Comparison of ENCODE assay signal across 1 cellular context in genomic region chrX:52995974-52996304, GRCh38.
TF ChIP-seq lines count a peak whose summit lies in the region.

No MANE protein-coding gene starts in this region.

TF ChIP-seq in SK-N-SH treated with all-trans-retinoic acid at 6 μM for 48 hours, 23 proteins besides CTCF, POLR2A, EP300 and RAD21 (continued from another document):
- TF ChIP-seq, protein P1, sequence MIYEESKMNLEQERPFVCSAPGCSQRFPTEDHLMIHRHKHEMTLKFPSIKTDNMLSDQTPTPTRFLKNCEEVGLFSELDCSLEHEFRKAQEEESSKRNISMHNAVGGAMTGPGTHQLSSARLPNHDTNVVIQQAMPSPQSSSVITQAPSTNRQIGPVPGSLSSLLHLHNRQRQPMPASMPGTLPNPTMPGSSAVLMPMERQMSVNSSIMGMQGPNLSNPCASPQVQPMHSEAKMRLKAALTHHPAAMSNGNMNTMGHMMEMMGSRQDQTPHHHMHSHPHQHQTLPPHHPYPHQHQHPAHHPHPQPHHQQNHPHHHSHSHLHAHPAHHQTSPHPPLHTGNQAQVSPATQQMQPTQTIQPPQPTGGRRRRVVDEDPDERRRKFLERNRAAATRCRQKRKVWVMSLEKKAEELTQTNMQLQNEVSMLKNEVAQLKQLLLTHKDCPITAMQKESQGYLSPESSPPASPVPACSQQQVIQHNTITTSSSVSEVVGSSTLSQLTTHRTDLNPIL (CRISPR knock-in tag; IDR thresholded peaks at IDR 0.05; ENCODE audit: low read depth) = no peak
- TF ChIP-seq CSDC2 (CRISPR knock-in tag; IDR thresholded peaks at IDR 0.05) (no peak), ZFP3 (CRISPR knock-in tag; IDR thresholded peaks at IDR 0.05) (no peak), ZC3H10 (CRISPR knock-in tag; IDR thresholded peaks at IDR 0.05) (no peak), ZNF70 (CRISPR knock-in tag; IDR thresholded peaks at IDR 0.05) (no peak), RARB (CRISPR knock-in tag; IDR thresholded peaks at IDR 0.05) (no peak), ISL1 (CRISPR knock-in tag; IDR thresholded peaks at IDR 0.05) (no peak), PATZ1 (CRISPR knock-in tag; IDR thresholded peaks at IDR 0.05; ENCODE audit: borderline replicate concordance) (no peak), TCF4 (CRISPR knock-in tag; IDR thresholded peaks at IDR 0.05; ENCODE audit: borderline replicate concordance) (no peak), TOX (CRISPR knock-in tag; IDR thresholded peaks at IDR 0.05; ENCODE audit: borderline replicate concordance) (no peak), TSHZ2 (CRISPR knock-in tag; IDR thresholded peaks at IDR 0.05) (no peak), ZNF565 (CRISPR knock-in tag; conservative IDR thresholded peaks at IDR 0.05; ENCODE audit: low read depth) (no peak), ZNF8 (CRISPR knock-in tag; IDR thresholded peaks at IDR 0.05) (no peak), ESRRG (CRISPR knock-in tag; IDR thresholded peaks at IDR 0.05) (no peak), BACH2 (CRISPR knock-in tag; IDR thresholded peaks at IDR 0.05; ENCODE audit: borderline replicate concordance) (no peak)
- TF ChIP-seq, protein P2, sequence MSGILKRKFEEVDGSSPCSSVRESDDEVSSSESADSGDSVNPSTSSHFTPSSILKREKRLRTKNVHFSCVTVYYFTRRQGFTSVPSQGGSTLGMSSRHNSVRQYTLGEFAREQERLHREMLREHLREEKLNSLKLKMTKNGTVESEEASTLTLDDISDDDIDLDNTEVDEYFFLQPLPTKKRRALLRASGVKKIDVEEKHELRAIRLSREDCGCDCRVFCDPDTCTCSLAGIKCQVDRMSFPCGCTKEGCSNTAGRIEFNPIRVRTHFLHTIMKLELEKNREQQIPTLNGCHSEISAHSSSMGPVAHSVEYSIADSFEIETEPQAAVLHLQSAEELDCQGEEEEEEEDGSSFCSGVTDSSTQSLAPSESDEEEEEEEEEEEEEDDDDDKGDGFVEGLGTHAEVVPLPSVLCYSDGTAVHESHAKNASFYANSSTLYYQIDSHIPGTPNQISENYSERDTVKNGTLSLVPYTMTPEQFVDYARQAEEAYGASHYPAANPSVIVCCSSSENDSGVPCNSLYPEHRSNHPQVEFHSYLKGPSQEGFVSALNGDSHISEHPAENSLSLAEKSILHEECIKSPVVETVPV (CRISPR knock-in tag; IDR thresholded peaks at IDR 0.05) = no peak
TF ChIP-seq in SK-N-SH treated with all-trans-retinoic acid at 6 μM for 48 hours: peak in this region for 0.
